1 cellular context compared by ENCODE assay signal in the genomic region with DNA sequence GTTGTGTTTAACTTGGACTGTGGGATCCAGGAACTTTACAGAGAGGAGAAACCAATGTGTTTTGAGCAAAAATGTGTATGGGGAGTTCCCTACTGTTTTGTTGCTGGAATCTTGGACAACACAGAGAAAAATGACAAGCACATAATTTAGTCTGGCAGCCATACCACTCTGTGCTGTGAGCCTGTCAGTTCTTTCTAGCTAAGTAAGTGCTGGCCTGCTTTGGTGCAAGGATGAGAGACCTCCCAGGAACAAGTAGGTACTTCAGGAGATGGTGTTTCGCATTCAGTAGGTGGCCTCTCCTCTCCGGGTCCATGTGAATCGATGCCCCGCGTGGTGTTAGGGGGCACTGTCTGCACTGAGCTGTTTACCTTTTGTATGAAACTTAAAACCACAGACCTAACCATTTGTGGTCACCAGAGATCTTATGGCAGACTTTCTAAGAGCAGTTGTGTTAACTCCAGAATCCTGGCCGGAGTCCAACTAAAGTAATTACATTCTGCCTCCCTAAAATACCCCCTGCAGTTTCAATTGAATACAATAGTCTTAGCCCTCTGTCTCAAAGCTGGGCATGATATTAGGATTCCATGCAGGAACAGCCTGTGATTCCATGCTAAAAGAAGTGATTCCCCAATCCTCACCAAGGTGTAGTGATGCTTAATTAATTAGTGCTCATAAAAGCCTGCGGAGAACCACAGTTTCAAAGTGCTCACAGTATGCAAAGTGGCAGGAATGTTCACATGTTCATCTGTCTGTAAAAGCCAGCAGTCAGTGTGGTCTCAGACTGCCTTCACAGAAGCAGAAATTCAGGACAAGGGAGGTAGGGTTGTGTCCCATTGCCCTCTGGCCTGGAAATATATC.
TF ChIP-seq lines count a peak whose summit lies in the region.

No MANE protein-coding gene starts in this region.

TF ChIP-seq in HEK293, 187 proteins besides CTCF, POLR2A, EP300 and RAD21 (continued from another document and continues in another):
- peak; percentile 61 for TF ChIP-seq ZBTB44 (tag by site-specific recombination; IDR thresholded peaks at IDR 0.05)
- TF ChIP-seq ZNF148 (tag by site-specific recombination; IDR thresholded peaks at IDR 0.05; ENCODE audit: borderline replicate concordance), result no peak
- TF ChIP-seq ZSCAN30 (tag by site-specific recombination; IDR thresholded peaks at IDR 0.05), result 0 out of 2 replicates have a peak, but pooled peaks have one; percentile 31
- no peak for TF ChIP-seq ATF2 (tag by site-specific recombination; IDR thresholded peaks at IDR 0.05; ENCODE audit: low read depth)
- no peak for TF ChIP-seq PBX3 (CRISPR knock-in tag; IDR thresholded peaks at IDR 0.05)
- no peak for TF ChIP-seq PRDM1 (tag by site-specific recombination; IDR thresholded peaks at IDR 0.05)
- no peak for TF ChIP-seq ZNF571 (tag by site-specific recombination; IDR thresholded peaks at IDR 0.05)
- TF ChIP-seq ZNF830 (tag by site-specific recombination; IDR thresholded peaks at IDR 0.05; ENCODE audit: low read depth), result no peak
- TF ChIP-seq ZNF214 (tag by site-specific recombination; IDR thresholded peaks at IDR 0.05; ENCODE audit: borderline replicate concordance), result no peak
- TF ChIP-seq ZNF155 (tag by site-specific recombination; IDR thresholded peaks at IDR 0.05), result no peak
- peak; percentile 86; the same call in 1 of the 2 replicates for TF ChIP-seq ZNF561 (tag by site-specific recombination; IDR thresholded peaks at IDR 0.05; ENCODE audit: borderline replicate concordance)
- TF ChIP-seq ZNF610 (tag by site-specific recombination; IDR thresholded peaks at IDR 0.05; ENCODE audit: borderline replicate concordance), result 0 out of 2 replicates have a peak, but pooled peaks have one; percentile 49
- peak; percentile 88 for TF ChIP-seq BCL6B (tag by site-specific recombination; IDR thresholded peaks at IDR 0.05)
- no peak for TF ChIP-seq ZNF266 (tag by site-specific recombination; IDR thresholded peaks at IDR 0.05; ENCODE audit: low read depth)
- no peak for TF ChIP-seq ZNF211 (tag by site-specific recombination; IDR thresholded peaks at IDR 0.05; ENCODE audit: low read depth)
- TF ChIP-seq ZBTB17 (tag by site-specific recombination; IDR thresholded peaks at IDR 0.05), result peak; percentile 72
- no peak for TF ChIP-seq ZNF292 (tag by site-specific recombination; IDR thresholded peaks at IDR 0.05; ENCODE audit: borderline replicate concordance, low read depth)
- TF ChIP-seq ZBTB21 (tag by site-specific recombination; IDR thresholded peaks at IDR 0.05), result no peak
- TF ChIP-seq, protein P1, sequence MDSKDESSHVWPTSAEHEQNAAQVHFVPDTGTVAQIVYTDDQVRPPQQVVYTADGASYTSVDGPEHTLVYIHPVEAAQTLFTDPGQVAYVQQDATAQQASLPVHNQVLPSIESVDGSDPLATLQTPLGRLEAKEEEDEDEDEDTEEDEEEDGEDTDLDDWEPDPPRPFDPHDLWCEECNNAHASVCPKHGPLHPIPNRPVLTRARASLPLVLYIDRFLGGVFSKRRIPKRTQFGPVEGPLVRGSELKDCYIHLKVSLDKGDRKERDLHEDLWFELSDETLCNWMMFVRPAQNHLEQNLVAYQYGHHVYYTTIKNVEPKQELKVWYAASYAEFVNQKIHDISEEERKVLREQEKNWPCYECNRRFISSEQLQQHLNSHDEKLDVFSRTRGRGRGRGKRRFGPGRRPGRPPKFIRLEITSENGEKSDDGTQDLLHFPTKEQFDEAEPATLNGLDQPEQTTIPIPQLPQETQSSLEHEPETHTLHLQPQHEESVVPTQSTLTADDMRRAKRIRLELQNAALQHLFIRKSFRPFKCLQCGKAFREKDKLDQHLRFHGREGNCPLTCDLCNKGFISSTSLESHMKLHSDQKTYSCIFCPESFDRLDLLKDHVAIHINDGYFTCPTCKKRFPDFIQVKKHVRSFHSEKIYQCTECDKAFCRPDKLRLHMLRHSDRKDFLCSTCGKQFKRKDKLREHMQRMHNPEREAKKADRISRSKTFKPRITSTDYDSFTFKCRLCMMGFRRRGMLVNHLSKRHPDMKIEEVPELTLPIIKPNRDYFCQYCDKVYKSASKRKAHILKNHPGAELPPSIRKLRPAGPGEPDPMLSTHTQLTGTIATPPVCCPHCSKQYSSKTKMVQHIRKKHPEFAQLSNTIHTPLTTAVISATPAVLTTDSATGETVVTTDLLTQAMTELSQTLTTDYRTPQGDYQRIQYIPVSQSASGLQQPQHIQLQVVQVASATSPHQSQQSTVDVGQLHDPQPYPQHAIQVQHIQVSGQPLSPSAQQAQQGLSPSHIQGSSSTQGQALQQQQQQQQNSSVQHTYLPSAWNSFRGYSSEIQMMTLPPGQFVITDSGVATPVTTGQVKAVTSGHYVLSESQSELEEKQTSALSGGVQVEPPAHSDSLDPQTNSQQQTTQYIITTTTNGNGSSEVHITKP (tag by site-specific recombination; IDR thresholded peaks at IDR 0.05), result peak; percentile 93
- no peak for TF ChIP-seq ZNF2 (tag by site-specific recombination; IDR thresholded peaks at IDR 0.05)
- TF ChIP-seq, protein P2, sequence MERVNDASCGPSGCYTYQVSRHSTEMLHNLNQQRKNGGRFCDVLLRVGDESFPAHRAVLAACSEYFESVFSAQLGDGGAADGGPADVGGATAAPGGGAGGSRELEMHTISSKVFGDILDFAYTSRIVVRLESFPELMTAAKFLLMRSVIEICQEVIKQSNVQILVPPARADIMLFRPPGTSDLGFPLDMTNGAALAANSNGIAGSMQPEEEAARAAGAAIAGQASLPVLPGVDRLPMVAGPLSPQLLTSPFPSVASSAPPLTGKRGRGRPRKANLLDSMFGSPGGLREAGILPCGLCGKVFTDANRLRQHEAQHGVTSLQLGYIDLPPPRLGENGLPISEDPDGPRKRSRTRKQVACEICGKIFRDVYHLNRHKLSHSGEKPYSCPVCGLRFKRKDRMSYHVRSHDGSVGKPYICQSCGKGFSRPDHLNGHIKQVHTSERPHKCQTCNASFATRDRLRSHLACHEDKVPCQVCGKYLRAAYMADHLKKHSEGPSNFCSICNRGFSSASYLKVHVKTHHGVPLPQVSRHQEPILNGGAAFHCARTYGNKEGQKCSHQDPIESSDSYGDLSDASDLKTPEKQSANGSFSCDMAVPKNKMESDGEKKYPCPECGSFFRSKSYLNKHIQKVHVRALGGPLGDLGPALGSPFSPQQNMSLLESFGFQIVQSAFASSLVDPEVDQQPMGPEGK (tag by site-specific recombination; IDR thresholded peaks at IDR 0.05), result peak; percentile 75
- TF ChIP-seq GFI1B (tag by site-specific recombination; IDR thresholded peaks at IDR 0.05), result no peak
- peak; percentile 96 for TF ChIP-seq WT1 (tag by site-specific recombination; IDR thresholded peaks at IDR 0.05)
- TF ChIP-seq ZNF548 (tag by site-specific recombination; IDR thresholded peaks at IDR 0.05), result no peak
- TF ChIP-seq ZNF37A (tag by site-specific recombination; IDR thresholded peaks at IDR 0.05), result no peak
- TF ChIP-seq, protein P3, sequence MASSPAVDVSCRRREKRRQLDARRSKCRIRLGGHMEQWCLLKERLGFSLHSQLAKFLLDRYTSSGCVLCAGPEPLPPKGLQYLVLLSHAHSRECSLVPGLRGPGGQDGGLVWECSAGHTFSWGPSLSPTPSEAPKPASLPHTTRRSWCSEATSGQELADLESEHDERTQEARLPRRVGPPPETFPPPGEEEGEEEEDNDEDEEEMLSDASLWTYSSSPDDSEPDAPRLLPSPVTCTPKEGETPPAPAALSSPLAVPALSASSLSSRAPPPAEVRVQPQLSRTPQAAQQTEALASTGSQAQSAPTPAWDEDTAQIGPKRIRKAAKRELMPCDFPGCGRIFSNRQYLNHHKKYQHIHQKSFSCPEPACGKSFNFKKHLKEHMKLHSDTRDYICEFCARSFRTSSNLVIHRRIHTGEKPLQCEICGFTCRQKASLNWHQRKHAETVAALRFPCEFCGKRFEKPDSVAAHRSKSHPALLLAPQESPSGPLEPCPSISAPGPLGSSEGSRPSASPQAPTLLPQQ (tag by site-specific recombination; IDR thresholded peaks at IDR 0.05), result peak; percentile 72
- TF ChIP-seq KLF17 (tag by site-specific recombination; IDR thresholded peaks at IDR 0.05), result no peak
- TF ChIP-seq RBAK (tag by site-specific recombination; IDR thresholded peaks at IDR 0.05), result no peak
- TF ChIP-seq GLI4 (tag by site-specific recombination; IDR thresholded peaks at IDR 0.05), result no peak
- TF ChIP-seq ZBTB6 (tag by site-specific recombination; IDR thresholded peaks at IDR 0.05), result no peak
- TF ChIP-seq EGR2 (tag by site-specific recombination; IDR thresholded peaks at IDR 0.05; ENCODE audit: low read depth), result no peak
- TF ChIP-seq ZNF324 (tag by site-specific recombination; IDR thresholded peaks at IDR 0.05), result no peak
- no peak for TF ChIP-seq BCL11B (tag by site-specific recombination; IDR thresholded peaks at IDR 0.05; ENCODE audit: low read depth)
- no peak for TF ChIP-seq SP3 (tag by site-specific recombination; IDR thresholded peaks at IDR 0.05)
- TF ChIP-seq ZEB2 (tag by site-specific recombination; IDR thresholded peaks at IDR 0.05), result peak; percentile 63
